21 cellular contexts compared by ENCODE assay signal in the genomic region with DNA sequence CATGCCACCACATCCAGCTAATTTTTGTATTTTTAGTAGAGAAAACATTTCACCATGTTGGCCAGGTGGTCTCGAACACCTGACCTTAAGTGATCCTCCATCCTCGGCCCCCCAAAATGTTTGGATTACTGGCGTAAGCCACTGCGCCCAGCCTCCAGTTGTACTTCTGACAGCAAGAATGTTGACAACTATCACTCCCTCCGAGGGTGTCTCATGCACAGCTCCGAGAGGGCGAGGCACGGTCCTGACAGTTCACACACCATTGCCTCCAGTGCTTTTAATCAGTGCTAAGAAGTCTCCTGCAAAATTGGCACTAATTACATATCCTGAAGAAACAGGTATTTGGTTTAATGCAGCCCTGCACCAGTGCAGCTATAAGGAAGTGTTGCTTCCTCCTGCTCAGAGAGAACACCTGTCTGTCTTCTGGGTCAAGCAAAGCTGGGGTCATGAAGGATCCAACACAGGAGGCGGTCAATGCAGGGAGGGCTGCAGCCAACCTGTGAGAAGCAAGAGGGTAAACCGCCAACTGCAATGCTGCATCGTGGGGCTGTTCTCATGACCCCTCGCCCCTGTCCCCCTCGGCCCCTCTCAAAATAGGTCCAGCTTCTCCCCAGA.
"Had no signal": no experiment of that assay in that cellular context is flagged by ENCODE, and none has a peak within 500 bp of the region (broad histone marks: within the 10 kb centered on the region; RNA-seq: fewer than 3 reads in every experiment).

No MANE protein-coding gene starts in this region.

- H3K27ac Mint-ChIP-seq: activated B cell treated with CpG ODN at 0.5 μM for 24 hours; activated CD4-positive, alpha-beta T cell treated with anti-CD3 and anti-CD28 coated beads, Interleukin-2, amount 10 ng/mL, durations not matched to agents 24 days and 14 days; activated CD8-positive, alpha-beta memory T cell treated with anti-CD3 and anti-CD28 coated beads, Interleukin-2, amount 10 ng/mL, durations not matched to agents 7 days and 5 days; activated naive CD4-positive, alpha-beta T cell treated with anti-CD3 and anti-CD28 coated beads for 36 hours; activated naive CD8-positive, alpha-beta T cell; activated T-cell treated with anti-CD3 and anti-CD28 coated beads, Interleukin-2, amount 50 U/mL, for 24 hours; brain; T-helper 17 cell had no signal

- H3K4me3 Mint-ChIP-seq: activated CD4-positive, alpha-beta T cell treated with anti-CD3 and anti-CD28 coated beads, Interleukin-2, amount 10 ng/mL, durations not matched to agents 24 days and 14 days; activated CD8-positive, alpha-beta memory T cell treated with anti-CD3 and anti-CD28 coated beads, Interleukin-2, amount 10 ng/mL, durations not matched to agents 7 days and 5 days; activated naive CD4-positive, alpha-beta T cell treated with anti-CD3 and anti-CD28 coated beads for 36 hours; activated naive CD8-positive, alpha-beta T cell; activated T-cell treated with anti-CD3 and anti-CD28 coated beads, Interleukin-2, amount 50 U/mL, for 24 hours; brain; central memory CD8-positive, alpha-beta T cell; T-helper 17 cell had no signal

- H3K4me1 Mint-ChIP-seq: activated CD4-positive, alpha-beta T cell treated with anti-CD3 and anti-CD28 coated beads, Interleukin-2, amount 10 ng/mL, durations not matched to agents 24 days and 14 days; activated CD8-positive, alpha-beta memory T cell treated with anti-CD3 and anti-CD28 coated beads, Interleukin-2, amount 10 ng/mL, durations not matched to agents 7 days and 5 days; central memory CD8-positive, alpha-beta T cell; T-helper 17 cell had no signal

- H3K36me3 Mint-ChIP-seq: activated CD8-positive, alpha-beta memory T cell treated with anti-CD3 and anti-CD28 coated beads, Interleukin-2, amount 10 ng/mL, durations not matched to agents 7 days and 5 days; activated naive CD8-positive, alpha-beta T cell; brain had no signal

- DNase-seq: activated B cell treated with CpG ODN at 0.5 μM for 24 hours; activated CD4-positive, alpha-beta T cell treated with anti-CD3 and anti-CD28 coated beads for 1 hour; activated CD4-positive, alpha-beta T cell treated with anti-CD3 and anti-CD28 coated beads, Interleukin-2, amount 10 ng/mL, durations not matched to agents 24 days and 14 days; activated CD4-positive, alpha-beta T cell treated with anti-CD3 and anti-CD28 coated beads, Interleukin-2, amount 50 U/mL, for 48 hours; activated CD8-positive, alpha-beta memory T cell treated with anti-CD3 and anti-CD28 coated beads, Interleukin-2, amount 10 ng/mL, durations not matched to agents 7 days and 5 days; activated gamma-delta T cell; activated naive CD4-positive, alpha-beta T cell treated with anti-CD3 and anti-CD28 coated beads for 36 hours; activated T-cell treated with anti-CD3 and anti-CD28 coated beads, Interleukin-2, amount 50 U/mL, for 24 hours; amygdala; Karpas-422; NCI-H1105; NCI-H1436; NCI-H1694 treated with DMSO at 0.1 percent for 48 hours; NCI-H2029 treated with DMSO at 0.1 percent for 48 hours; NCI-H69; SHP77 treated with DMSO at 0.1 percent for 48 hours; T-helper 17 cell; T-helper 9 cell had no signal

- ATAC-seq: activated CD8-positive, alpha-beta memory T cell treated with anti-CD3 and anti-CD28 coated beads, Interleukin-2, amount 10 ng/mL, durations not matched to agents 7 days and 5 days; T-helper 17 cell had no signal

- H3K9me3 Mint-ChIP-seq: activated B cell treated with CpG ODN at 0.5 μM for 24 hours; activated CD4-positive, alpha-beta T cell treated with anti-CD3 and anti-CD28 coated beads, Interleukin-2, amount 10 ng/mL, durations not matched to agents 24 days and 14 days; activated naive CD4-positive, alpha-beta T cell treated with anti-CD3 and anti-CD28 coated beads for 36 hours; activated T-cell treated with anti-CD3 and anti-CD28 coated beads, Interleukin-2, amount 50 U/mL, for 24 hours; central memory CD8-positive, alpha-beta T cell had no signal

- H3K27me3 Mint-ChIP-seq: activated B cell treated with CpG ODN at 0.5 μM for 24 hours; activated CD4-positive, alpha-beta T cell treated with anti-CD3 and anti-CD28 coated beads, Interleukin-2, amount 10 ng/mL, durations not matched to agents 24 days and 14 days; activated T-cell treated with anti-CD3 and anti-CD28 coated beads, Interleukin-2, amount 50 U/mL, for 24 hours had no signal
